ENCODE assay signal across 14 cellular contexts in genomic region chr6:68642977-68643376, GRCh38. TPM values are rescaled to one million over a fixed set of nuclear protein-coding genes. Genes with fewer than 3 reads are reported as not detected.
"Had no signal": no experiment of that assay in that cellular context is flagged by ENCODE, and none has a peak within 500 bp of the region (broad histone marks: within the 10 kb centered on the region; RNA-seq: fewer than 3 reads in every experiment).

No MANE protein-coding gene starts in this region.

- DNase-seq: effector CD8-positive, alpha-beta T cell; immature natural killer cell; mammary epithelial cell; natural killer cell; sigmoid colon; stimulated activated CD4-positive, alpha-beta T cell treated with anti-CD3 and anti-CD28 coated beads, Interleukin-12 subunit alpha, Interleukin-12 subunit beta, amount 100 ng/mL, for 4 hours; stimulated activated naive CD8-positive, alpha-beta T cell treated with anti-CD3 and anti-CD28 coated beads, Interleukin-15, Interleukin-2, amounts not matched to agents 100 U/mL and 50 U/mL, for 24 hours; testis; upper lobe of right lung had no signal

- H3K27ac ChIP-seq: coronary artery, right atrium auricular region, sigmoid colon, skin epidermis, testis, upper lobe of right lung had no signal

- H3K36me3 ChIP-seq: right atrium auricular region, sigmoid colon, tibial nerve, upper lobe of right lung had no signal

- H3K4me3 ChIP-seq: coronary artery, right atrium auricular region, sigmoid colon, skin epidermis, testis, tibial nerve, upper lobe of right lung had no signal

- H3K27me3 ChIP-seq: right atrium auricular region, testis, tibial nerve had no signal

- H3K4me1 ChIP-seq: right atrium auricular region, sigmoid colon, testis had no signal

- H3K9me3 ChIP-seq: right atrium auricular region, sigmoid colon, testis, tibial nerve, upper lobe of right lung had no signal

- ATAC-seq: natural killer cell; stimulated activated naive CD8-positive, alpha-beta T cell treated with anti-CD3 and anti-CD28 coated beads, Interleukin-15, Interleukin-2, amounts not matched to agents 100 U/mL and 50 U/mL, for 24 hours; upper lobe of right lung had no signal

RNA-seq across cellular contexts. Expression of gene ADGRB3, which starts 7.9 kb away (rescaled TPM):
- total RNA-seq: dermis microvascular lymphatic vessel endothelial cell, mammary epithelial cell, natural killer cell had no signal
- polyA plus RNA-seq: immature natural killer cell, mammary epithelial cell had no signal
